ENCODE assay signal across 26 cellular contexts in the genomic region with DNA sequence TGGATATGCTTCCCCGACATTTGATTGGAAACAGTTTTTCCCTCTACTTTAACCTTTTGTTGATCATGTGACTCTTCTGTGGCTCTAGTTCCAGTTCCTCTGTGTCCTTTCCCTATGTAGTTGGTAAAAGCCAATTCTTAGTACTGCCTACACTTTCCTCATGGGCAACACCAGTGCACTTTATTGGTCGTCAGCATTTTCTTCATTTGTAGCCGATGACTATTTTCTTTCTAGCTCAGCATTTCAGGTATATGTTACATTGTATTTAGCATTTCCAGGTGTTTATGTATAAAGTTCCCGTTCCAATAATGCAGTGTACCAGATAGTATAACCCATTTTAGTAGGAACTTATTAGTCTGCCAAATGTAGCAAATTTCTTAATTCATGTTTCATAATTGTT.
"Had no signal": no experiment of that assay in that cellular context is flagged by ENCODE, and none has a peak within 500 bp of the region (broad histone marks: within the 10 kb centered on the region; RNA-seq: fewer than 3 reads in every experiment).

No MANE protein-coding gene starts in this region.

- FAIRE-seq: islet of Langerhans, kidney, urothelium cell line had no signal

- ATAC-seq: heart left ventricle; left colon; left lung; naive thymus-derived CD8-positive, alpha-beta T cell; right cardiac atrium; stimulated activated naive B cell treated with anti-CD40 and anti-IgM and Interleukin-4, amounts not matched to agents 10 μg/mL and 1 μg/mL and 100 μg/mL, for 72 hours; stimulated activated naive CD8-positive, alpha-beta T cell treated with anti-CD3 and anti-CD28 coated beads, Interleukin-15, Interleukin-2, amounts not matched to agents 100 U/mL and 50 U/mL, for 24 hours; upper lobe of right lung had no signal

- H3K79me2 ChIP-seq: parathyroid adenoma had no signal

- H2AFZ ChIP-seq: parathyroid adenoma had no signal

- DNase-seq: heart left ventricle; hypothalamus; immature natural killer cell; kidney; left colon; left lung; naive thymus-derived CD8-positive, alpha-beta T cell; nucleus accumbens; retina; right cardiac atrium; stimulated activated CD4-positive, alpha-beta T cell treated with anti-CD3 and anti-CD28 coated beads, Interleukin-12 subunit alpha, Interleukin-12 subunit beta, amount 100 ng/mL, for 4 hours; stimulated activated CD4-positive, alpha-beta T cell treated with anti-CD3 and anti-CD28 coated beads, Interleukin-15, amount 100 ng/mL, for 24 hours; stimulated activated CD4-positive, alpha-beta T cell treated with anti-CD3 and anti-CD28 coated beads, Interleukin-2, amount 100 ng/mL, for 24 hours; stimulated activated CD4-positive, alpha-beta T cell treated with anti-CD3 and anti-CD28 coated beads, Interleukin-4, amount 100 ng/mL, for 1 hour; stimulated activated naive B cell treated with anti-CD40 and anti-IgM and Interleukin-4, amounts not matched to agents 10 μg/mL and 1 μg/mL and 100 μg/mL, for 72 hours; stimulated activated naive CD8-positive, alpha-beta T cell treated with anti-CD3 and anti-CD28 coated beads, Interleukin-15, Interleukin-2, amounts not matched to agents 100 U/mL and 50 U/mL, for 24 hours; stomach; testis; thyroid gland; transverse colon; upper lobe of right lung had no signal

- H3K27me3 ChIP-seq: heart left ventricle, left lung, stomach, testis, thyroid gland, transverse colon, upper lobe of right lung had no signal

- H3K4me1 ChIP-seq: parathyroid adenoma, prostate gland, testis, upper lobe of right lung had no signal

- H3K27ac ChIP-seq: heart left ventricle, left lung, parathyroid adenoma, prostate gland, stomach, testis, thyroid gland, transverse colon, upper lobe of right lung had no signal

- H3K9ac ChIP-seq: parathyroid adenoma had no signal

- H3K36me3 ChIP-seq: prostate gland, thyroid gland had no signal

- H3K4me3 ChIP-seq: heart left ventricle, left lung, lung, prostate gland, stomach, testis, thyroid gland, transverse colon, upper lobe of right lung had no signal

- H3K9me3 ChIP-seq: left lung, prostate gland, stomach, testis, thyroid gland, transverse colon, upper lobe of right lung had no signal
